ENCODE assay signal across 8 cellular contexts in genomic region chr22:24555160-24555495, GRCh38. TPM values are rescaled to one million over a fixed set of nuclear protein-coding genes. Genes with fewer than 3 reads are reported as not detected.
A peak's percentile ranks its signal among the peaks of the same experiment; 100 is the strongest.
DNase-seq lines count a peak whose midpoint lies in the region; ATAC-seq and TF ChIP-seq lines count a peak whose summit lies in the region.

No MANE protein-coding gene starts in this region.

- H3K27me3 Mint-ChIP-seq in activated T-cell treated with anti-CD3 and anti-CD28 coated beads, Interleukin-2, amount 50 U/mL, for 4 hours (ENCODE audit: low read depth), result no peaks in the 10 kb centered on the region

- H3K4me3 ChIP-seq in esophagus (ENCODE audit: low read depth in 1 of 2, low read length in 2 of 2) (peak overlapping the region; percentile 88), mucosa of stomach (ENCODE audit: low read length) (peak overlapping the region; percentile 98)

- TF ChIP-seq EP300 in Ishikawa (IDR thresholded peaks at IDR 0.05; ENCODE audit: borderline replicate concordance), result no peak

- H3K9ac ChIP-seq in mucosa of stomach (ENCODE audit: low read length), result peak overlapping the region; percentile 96

- H3K4me1 ChIP-seq in esophagus (ENCODE audit: control insufficient read depth in 2 of 2, insufficient read depth in 2 of 2, low read length in 1 of 2) (peaks cover 0 to 12% of the 10 kb centered on the region in 2 donors), mucosa of stomach (ENCODE audit: control insufficient read depth, insufficient read depth, low read length) (peaks cover 46% of the 10 kb centered on the region)

- H3K27ac ChIP-seq in esophagus (ENCODE audit: low read depth in 2 of 2, low read length in 1 of 2), result peak overlapping the region; percentile 97 to 99

- H3K9me3 ChIP-seq in esophagus (ENCODE audit: control insufficient read depth in 2 of 2, insufficient read depth in 1 of 2, low read depth in 1 of 2, low read length in 1 of 2) (no peaks in the 10 kb centered on the region), mucosa of stomach (ENCODE audit: control insufficient read depth, low read length) (no peaks in the 10 kb centered on the region)

- WGBS in esophagus, 2 donors, result 0 to 1% methylated on average over 23 to 25 of the region's 25 CpGs

- peak; percentile 91 for DNase-seq in DMS114 treated with DMSO at 0.1 percent for 48 hours (lab: John Stamatoyannopoulos, UW; ENCODE audit: unreplicated experiment)
- peak; percentile 80 for DNase-seq in OCI-M2 (lab: John Stamatoyannopoulos, UW; ENCODE audit: unreplicated experiment)
- peak; percentile 100 for DNase-seq in activated T-cell treated with anti-CD3 and anti-CD28 coated beads, Interleukin-2, amount 50 U/mL, for 4 hours
- DNase-seq in stimulated activated CD8-positive, alpha-beta memory T cell treated with anti-CD3 and anti-CD28 coated beads, Interleukin-7, amount 100 ng/mL, for 1 hour (ENCODE audit: low read depth in 2 of 2), result peak; percentile 99 to 100

- H3K4me1 Mint-ChIP-seq in activated T-cell treated with anti-CD3 and anti-CD28 coated beads, Interleukin-2, amount 50 U/mL, for 4 hours (ENCODE audit: low read depth), result peaks cover 62% of the 10 kb centered on the region

- H3K9me3 Mint-ChIP-seq in activated T-cell treated with anti-CD3 and anti-CD28 coated beads, Interleukin-2, amount 50 U/mL, for 4 hours, result no peaks in the 10 kb centered on the region

- ATAC-seq in GM21576 (IDR thresholded peaks at IDR 0.05; ENCODE audit: unreplicated experiment), result peak; percentile 66
- ATAC-seq in activated T-cell treated with anti-CD3 and anti-CD28 coated beads, Interleukin-2, amount 50 U/mL, for 4 hours, result peak; percentile 81 to 85

- no peak for TF ChIP-seq RAD21 in Ishikawa (IDR thresholded peaks at IDR 0.05; ENCODE audit: low read depth)

- H3K36me3 ChIP-seq in esophagus (ENCODE audit: control insufficient read depth in 2 of 2, insufficient read depth in 2 of 2, low read length in 1 of 2) (peaks cover 6 to 17% of the 10 kb centered on the region in 2 donors), mucosa of stomach (ENCODE audit: control insufficient read depth, insufficient read depth, low read length) (no peaks in the 10 kb centered on the region)

- H3K36me3 Mint-ChIP-seq in activated T-cell treated with anti-CD3 and anti-CD28 coated beads, Interleukin-2, amount 50 U/mL, for 4 hours (ENCODE audit: insufficient read depth), result peaks cover 22% of the 10 kb centered on the region

- H3K4me3 Mint-ChIP-seq in activated T-cell treated with anti-CD3 and anti-CD28 coated beads, Interleukin-2, amount 50 U/mL, for 4 hours, result peak overlapping the region; percentile 97

- H3K27me3 ChIP-seq in esophagus (ENCODE audit: control insufficient read depth in 1 of 2, insufficient read depth in 2 of 2, low read length in 2 of 2), result no peaks in the 10 kb centered on the region
- H3K27me3 ChIP-seq in mucosa of stomach (ENCODE audit: control insufficient read depth, insufficient read depth, low read length), result no peaks in the 10 kb centered on the region

TF ChIP-seq in Ishikawa, 13 proteins besides CTCF, POLR2A, EP300 and RAD21:
- TF ChIP-seq CREB1 (IDR thresholded peaks at IDR 0.05; ENCODE audit: low read depth) (0 out of 2 replicates have a peak, but pooled peaks have one; percentile 10), MAX (IDR thresholded peaks at IDR 0.05) (no peak)

RNA-seq across cellular contexts. Expression of gene GUCD1, which starts 0.2 kb away (rescaled TPM):
- total RNA-seq in activated T-cell treated with anti-CD3 and anti-CD28 coated beads, Interleukin-2, amount 50 U/mL, for 4 hours, result 100 to 1,000 TPM in 1 of 3 donors, 10 to 100 TPM in 2; 85.9 to 105 (median 92.2) TPM
- 10 to 100 TPM; 50.4 to 62.9 TPM for polyA plus RNA-seq in esophagus

RNA-seq across cellular contexts. Expression of gene SNRPD3, which starts 0.7 kb away (rescaled TPM):
- 100 to 1,000 TPM; 182 to 212 (median 210) TPM for total RNA-seq in activated T-cell treated with anti-CD3 and anti-CD28 coated beads, Interleukin-2, amount 50 U/mL, for 4 hours
- polyA plus RNA-seq in esophagus, result 100 to 1,000 TPM in 1 of 2 donors, 10 to 100 TPM in 1; 71.3 to 134 TPM

RNA-seq across cellular contexts. Expression of gene LRRC75B, which starts 37.7 kb away (rescaled TPM):
- total RNA-seq in activated T-cell treated with anti-CD3 and anti-CD28 coated beads, Interleukin-2, amount 50 U/mL, for 4 hours, result under 1 TPM; 0.54 to 0.92 (median 0.56) TPM
- 10 to 100 TPM in 1 of 2 donors, 1 to 10 TPM in 1; 8.5 to 11.3 TPM for polyA plus RNA-seq in esophagus

RNA-seq across cellular contexts. Expression of gene GGT1, which starts 47.9 kb away (rescaled TPM):
- total RNA-seq in activated T-cell treated with anti-CD3 and anti-CD28 coated beads, Interleukin-2, amount 50 U/mL, for 4 hours, result 10 to 100 TPM; 23.6 to 48.6 (median 27.2) TPM
- 1 to 10 TPM; 1.5 to 3.9 TPM for polyA plus RNA-seq in esophagus

RNA-seq across cellular contexts. Expression of gene UPB1, which starts 60.0 kb away (rescaled TPM):
- under 1 TPM; 0.16 to 0.23 (median 0.16) TPM for total RNA-seq in activated T-cell treated with anti-CD3 and anti-CD28 coated beads, Interleukin-2, amount 50 U/mL, for 4 hours
- polyA plus RNA-seq in esophagus, result under 1 TPM; 0.04 to 0.06 TPM

Comparison
In these comparisons a context has a peak if more than half of its experiments do, and no peak if none do; other contexts are left out.
1. Peak in every context shown above with its lines: DNase-seq, ATAC-seq, H3K4me3 ChIP-seq and H3K27ac ChIP-seq.